Comparison of ENCODE assay signal across 23 cellular contexts in genomic region chr3:159609620-159610019, GRCh38.
DNase-seq lines count a peak whose midpoint lies in the region.
"Had no signal": no experiment of that assay in that cellular context is flagged by ENCODE, and none has a peak within 500 bp of the region (broad histone marks: within the 10 kb centered on the region; RNA-seq: fewer than 3 reads in every experiment).

No MANE protein-coding gene starts in this region.

- no peak overlapping the region for H3K4me3 ChIP-seq in adipocyte (ENCODE audit: low read length)
- H3K4me3 ChIP-seq: GM12878, HAP-1, K562, SJCRH30 had no signal

- no peaks in the 10 kb centered on the region for H3K27me3 ChIP-seq in adipocyte (replicated peaks; ENCODE audit: control insufficient read depth, insufficient read depth, low read length)
- H3K27me3 ChIP-seq: SJCRH30 had no signal

- no peaks in the 10 kb centered on the region for H3K9me3 ChIP-seq in adipocyte (ENCODE audit: control insufficient read depth, low read length)
- H3K9me3 ChIP-seq: HAP-1, SJCRH30 had no signal

- intact Hi-C loops in cardiac septum (cut with DNase I) = no loop called here

- no peak overlapping the region for H3K9ac ChIP-seq in adipocyte (ENCODE audit: low read length)

- H3K36me3 ChIP-seq in adipocyte (ENCODE audit: control insufficient read depth, insufficient read depth, low read length, severe bottlenecking) = no peaks in the 10 kb centered on the region
- H3K36me3 ChIP-seq: HAP-1, SJCRH30 had no signal

- DNase-seq in EH (ENCODE audit: low read depth) (peak; percentile 60), HT1080 (ENCODE audit: low read depth) (peak; percentile 48), adipocyte (ENCODE audit: low read depth) (peak; percentile 15), iris pigment epithelial cell (ENCODE audit: low read depth) (peak; percentile 57), NCI-H2171 treated with DMSO at 0.1 percent for 48 hours (lab: John Stamatoyannopoulos, UW) (no peak), NCI-H1417 (lab: John Stamatoyannopoulos, UW) (no peak), Kasumi-1 (lab: John Stamatoyannopoulos, UW) (no peak), cardiac septum (ENCODE audit: low spot score) (no peak)
- DNase-seq: CD4-positive, CD25-positive, alpha-beta regulatory T cell; DMS153; DND-41; GDM1; GOT3; MM.1S; NCI-H1694; NCI-H2029 treated with DMSO at 0.1 percent for 48 hours; NCI-H524; NCI-H774; SJCRH30; T-cell had no signal

- H3K4me1 ChIP-seq in adipocyte (ENCODE audit: control insufficient read depth, insufficient read depth, low read length) = no peaks in the 10 kb centered on the region
- H3K4me1 ChIP-seq: HAP-1 had no signal

Comparison
In these comparisons a context has a peak if more than half of its experiments do, and no peak if none do; other contexts are left out.
1. DNase-seq: peak in EH (single experiment), HT1080 (single experiment), adipocyte (single experiment) and iris pigment epithelial cell (single experiment); none in NCI-H2171 treated with DMSO at 0.1 percent for 48 hours (single experiment), NCI-H1417 (0 of 3), Kasumi-1 (0 of 2) and cardiac septum (single experiment).